ENCODE assay signal across 21 cellular contexts in the genomic region with DNA sequence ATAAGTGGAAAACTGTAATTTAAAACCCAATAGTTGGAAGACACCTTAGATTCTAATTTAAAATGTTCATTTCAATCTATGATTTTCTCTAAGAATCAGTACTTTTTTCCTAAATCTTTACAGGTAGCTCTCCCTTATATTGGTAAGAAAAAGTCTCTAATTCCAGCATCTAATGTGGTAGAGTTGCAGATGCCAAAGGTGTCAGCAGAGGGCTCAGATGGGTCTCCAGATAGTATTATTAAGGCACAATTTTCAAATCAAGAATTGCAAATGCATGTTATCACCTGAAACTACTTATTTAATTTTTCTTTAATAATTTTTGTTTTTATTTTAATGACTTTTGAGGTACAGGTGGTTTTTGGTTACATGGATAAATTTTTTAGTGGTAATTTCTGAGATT. TPM values are rescaled to one million over a fixed set of nuclear protein-coding genes. Genes with fewer than 3 reads are reported as not detected.
DNase-seq lines count a peak whose midpoint lies in the region; ATAC-seq and TF ChIP-seq lines count a peak whose summit lies in the region.
"Had no signal": no experiment of that assay in that cellular context is flagged by ENCODE, and none has a peak within 500 bp of the region (broad histone marks: within the 10 kb centered on the region; RNA-seq: fewer than 3 reads in every experiment).

No MANE protein-coding gene starts in this region.

- H3K27me3 ChIP-seq in endodermal cell (ENCODE audit: control insufficient read depth, insufficient read depth, low read length, poor library complexity, severe bottlenecking), result no peaks in the 10 kb centered on the region
- H3K27me3 ChIP-seq: BLaER1, MG63 had no signal

- no peak for ATAC-seq in GM19397 (IDR thresholded peaks at IDR 0.05; ENCODE audit: unreplicated experiment)

- H3K4me3 Mint-ChIP-seq in endodermal cell, result no peak overlapping the region
- H3K4me3 Mint-ChIP-seq: CD4-positive, alpha-beta T cell; T-helper 1 cell treated with Interleukin-12 subunit alpha and Interleukin-12 subunit beta and Interleukin-4 antibody, amounts not matched to agents 30 μg/mL and 1 μg/mL, for 36 hours had no signal

- no peaks in the 10 kb centered on the region for H3K27me3 Mint-ChIP-seq in endodermal cell (ENCODE audit: insufficient read depth)
- H3K27me3 Mint-ChIP-seq: CD4-positive, alpha-beta T cell had no signal

- no peak overlapping the region for H3K4me3 ChIP-seq in endodermal cell (ENCODE audit: low read length)
- H3K4me3 ChIP-seq: BLaER1, MG63 had no signal

- peaks cover 13% of the 10 kb centered on the region for H3K4me1 Mint-ChIP-seq in endodermal cell

- peaks cover 5% of the 10 kb centered on the region for H3K4me1 ChIP-seq in endodermal cell (ENCODE audit: control insufficient read depth, insufficient read depth, low read length)

- H3K36me3 Mint-ChIP-seq in endodermal cell (ENCODE audit: low read depth), result no peaks in the 10 kb centered on the region

- H3K27ac Mint-ChIP-seq in endodermal cell, result no peak overlapping the region
- H3K27ac Mint-ChIP-seq: CD4-positive, alpha-beta T cell; T-helper 1 cell treated with Interleukin-12 subunit alpha and Interleukin-12 subunit beta and Interleukin-4 antibody, amounts not matched to agents 30 μg/mL and 1 μg/mL, for 36 hours had no signal

- peak; percentile 12 for DNase-seq in GF-D8 (lab: John Stamatoyannopoulos, UW)
- peak; percentile 27 for DNase-seq in OCI-M1 (lab: John Stamatoyannopoulos, UW)
- DNase-seq in endodermal cell, result no peak
- DNase-seq in activated CD4-positive, alpha-beta T cell treated with anti-CD3 and anti-CD28 coated beads, Interleukin-2, amount 50 U/mL, for 4 hours, result no peak
- DNase-seq in NCI-H446 (lab: John Stamatoyannopoulos, UW), result no peak
- DNase-seq: CD4-positive, alpha-beta T cell; COR-L47; DMS79 treated with DMSO at 0.1 percent for 48 hours; KG1; MG63; NCI-H1092 treated with DMSO at 0.1 percent for 48 hours; NCI-H1436 treated with DMSO at 0.1 percent for 48 hours; NCI-H1930; NCI-H2227 treated with DMSO at 0.1 percent for 48 hours; NCI-H524 treated with DMSO at 0.1 percent for 48 hours; NCI-H82; Right ventricle myocardium superior had no signal

- peak overlapping the region; percentile 89 for H3K27ac ChIP-seq in KOPT-K1 (ENCODE audit: low read depth, low read length, poor library complexity, severe bottlenecking)
- H3K27ac ChIP-seq in endodermal cell (ENCODE audit: low read depth, low read length), result no peak overlapping the region

- peaks cover 6% of the 10 kb centered on the region; the same call in 1 of the 2 replicates for H3K36me3 ChIP-seq in KOPT-K1 (ENCODE audit: insufficient read depth, low read length)
- no peaks in the 10 kb centered on the region for H3K36me3 ChIP-seq in endodermal cell (ENCODE audit: control insufficient read depth, insufficient read depth, low read length)
- H3K36me3 ChIP-seq: BLaER1, MG63 had no signal

- H3K9me3 ChIP-seq in KOPT-K1 (ENCODE audit: insufficient read depth, low read length, poor library complexity, severe bottlenecking), result peaks cover 30% of the 10 kb centered on the region
- no peaks in the 10 kb centered on the region for H3K9me3 ChIP-seq in endodermal cell (ENCODE audit: control insufficient read depth, low read length)
- H3K9me3 ChIP-seq: MG63 had no signal

- no peak overlapping the region for H3K9ac ChIP-seq in endodermal cell (ENCODE audit: extremely low read depth, low read length, poor library complexity, severe bottlenecking)
- H3K9ac ChIP-seq: BLaER1 had no signal

- peak; percentile 46 for TF ChIP-seq CTCF in endodermal cell (conservative IDR thresholded peaks at IDR 0.05)

- H3K9me3 Mint-ChIP-seq in endodermal cell, result peaks cover 4% of the 10 kb centered on the region
- H3K9me3 Mint-ChIP-seq: CD4-positive, alpha-beta T cell had no signal

RNA-seq across cellular contexts. Expression of a gene that starts 25.5 kb away (rescaled TPM):
- 1 to 10 TPM; 1.3 to 2.4 TPM for total RNA-seq in endodermal cell
- 6.3 TPM for polyA plus RNA-seq in endodermal cell (2013, experiment 1 of 2)
- polyA plus RNA-seq in endodermal cell (2013, experiment 2 of 2), result 7.1 TPM

Comparison
In these comparisons a context has a peak if more than half of its experiments do, and no peak if none do; other contexts are left out.
1. DNase-seq: peak in GF-D8 (single experiment) and OCI-M1 (single experiment); none in endodermal cell (single experiment), activated CD4-positive, alpha-beta T cell treated with anti-CD3 and anti-CD28 coated beads, Interleukin-2, amount 50 U/mL, for 4 hours (0 of 2) and NCI-H446 (0 of 2).